In genomic region chr9:35756743-35757526, GRCh38 we compare ENCODE assay signal across 8 cellular contexts. TPM values are rescaled to one million over a fixed set of nuclear protein-coding genes. Genes with fewer than 3 reads are reported as not detected.
DNase-seq lines count a peak whose midpoint lies in the region; ATAC-seq, FAIRE-seq and TF ChIP-seq lines count a peak whose summit lies in the region.

No MANE protein-coding gene starts in this region.

- H3K4me2 ChIP-seq in neuronal stem cell (ENCODE audit: insufficient read depth, low read length, poor library complexity, severe bottlenecking), result peak overlapping the region; percentile 77

- peak overlapping the region; percentile 60 for H2AK5ac ChIP-seq in neuronal stem cell (ENCODE audit: low read depth, low read length)

- no peak for TF ChIP-seq EP300 in transverse colon (IDR thresholded peaks at IDR 0.05; ENCODE audit: low read depth)

- peak overlapping the region; percentile 98 for H3K4me3 Mint-ChIP-seq in activated T-helper 17 cell treated with anti-CD3 and anti-CD28 coated beads, Interleukin-2, amount 50 U/mL, for 72 hours

- H3K4me1 ChIP-seq in neuronal stem cell (ENCODE audit: control insufficient read depth in 2 of 2, insufficient read depth in 1 of 2, low read depth in 1 of 2, low read length in 2 of 2) (peaks cover 2 to 3% of the 10 kb centered on the region in 2 donors), transverse colon (peaks cover 11 to 38% (median 16%) of the 10 kb centered on the region in 4 donors)

- DNase-seq in ACHN, result peak; percentile 80
- peak; percentile 71 for DNase-seq in NCI-H774 (lab: John Stamatoyannopoulos, UW)
- peak; percentile 26 to 41 for DNase-seq in frontal cortex (ENCODE audit: low spot score in 2 of 2)
- DNase-seq in neuronal stem cell (ENCODE audit: low spot score), result peak; percentile 63
- DNase-seq in transverse colon, result peak; percentile 79

- peaks cover 26% of the 10 kb centered on the region for H3K4me1 Mint-ChIP-seq in activated T-helper 17 cell treated with anti-CD3 and anti-CD28 coated beads, Interleukin-2, amount 50 U/mL, for 72 hours

- no peaks in the 10 kb centered on the region for H3K9me3 Mint-ChIP-seq in activated T-helper 17 cell treated with anti-CD3 and anti-CD28 coated beads, Interleukin-2, amount 50 U/mL, for 72 hours

- H2AFZ ChIP-seq in neuronal stem cell (ENCODE audit: low read length), result no peak overlapping the region

- intact Hi-C loops in transverse colon (cut with DNase I; ENCODE audit: low total_unique reads), result no loop called here

- H3K36me3 Mint-ChIP-seq in activated T-helper 17 cell treated with anti-CD3 and anti-CD28 coated beads, Interleukin-2, amount 50 U/mL, for 72 hours (ENCODE audit: low read depth), result peaks cover 59% of the 10 kb centered on the region

- no peaks in the 10 kb centered on the region for H3K9me3 ChIP-seq in neuronal stem cell (replicated peaks in 1 of 2; ENCODE audit: control insufficient read depth in 2 of 2, insufficient read depth in 1 of 2, low read depth in 1 of 2, low read length in 2 of 2)
- H3K9me3 ChIP-seq in transverse colon, result no peaks in the 10 kb centered on the region

- no peak overlapping the region for H3K4ac ChIP-seq in neuronal stem cell (ENCODE audit: low read length)

- H3K23ac ChIP-seq in neuronal stem cell (ENCODE audit: low read depth, low read length, poor library complexity), result peak overlapping the region; percentile 77

- H3K9ac ChIP-seq in neuronal stem cell (ENCODE audit: low read depth, low read length, poor library complexity), result peak overlapping the region; percentile 90

- no peak overlapping the region for H3K14ac ChIP-seq in neuronal stem cell (ENCODE audit: low read length)

- H3K79me1 ChIP-seq in neuronal stem cell (ENCODE audit: low read depth, low read length), result peaks cover 1% of the 10 kb centered on the region

- peak; percentile 66 for TF ChIP-seq POLR2A in transverse colon (IDR thresholded peaks at IDR 0.05)

- no peak for FAIRE-seq in frontal cortex (lab: Jason Lieb, UNC)

- no peak overlapping the region for H4K91ac ChIP-seq in neuronal stem cell (ENCODE audit: low read depth, low read length, poor library complexity)

- H3K27ac Mint-ChIP-seq in activated T-helper 17 cell treated with anti-CD3 and anti-CD28 coated beads, Interleukin-2, amount 50 U/mL, for 72 hours, result peak overlapping the region; percentile 97

- no peak overlapping the region for H4K8ac ChIP-seq in neuronal stem cell (ENCODE audit: low read depth, low read length)

- H3K27me3 ChIP-seq in neuronal stem cell (ENCODE audit: control insufficient read depth in 3 of 3, insufficient read depth in 3 of 3, low read depth in 1 of 3, low read length in 3 of 3) (no peaks in the 10 kb centered on the region), transverse colon (no peaks in the 10 kb centered on the region)

- peak in 2 of 5 experiments; percentile 28 to 91 for TF ChIP-seq CTCF in transverse colon (IDR thresholded peaks at IDR 0.05)

- in situ Hi-C loops in ACHN (cut with HindIII; ENCODE audit: low pct_ligation_motif_present, low pct_unique_long_range_greater_than_20kb, low sequenced_read_pairs), result no loop called here
- in situ Hi-C loops in transverse colon (cut with MboI; ENCODE audit: low pct_ligation_motif_present in 1 of 4, low pct_unique_long_range_greater_than_20kb in 1 of 4, low sequenced_read_pairs in 3 of 4), result no loop called here

- H2BK12ac ChIP-seq in neuronal stem cell (ENCODE audit: low read length), result no peak overlapping the region

- H3K27me3 Mint-ChIP-seq in activated T-helper 17 cell treated with anti-CD3 and anti-CD28 coated beads, Interleukin-2, amount 50 U/mL, for 72 hours, result no peaks in the 10 kb centered on the region

- H3K18ac ChIP-seq in neuronal stem cell (ENCODE audit: low read length), result peak overlapping the region; percentile 94

- H2BK5ac ChIP-seq in neuronal stem cell (ENCODE audit: low read length), result peak overlapping the region; percentile 26

- H3K36me3 ChIP-seq in neuronal stem cell (replicated peaks in 1 of 2; ENCODE audit: control insufficient read depth in 2 of 2, insufficient read depth in 2 of 2, low read length in 2 of 2), result peaks cover 21 to 48% of the 10 kb centered on the region in 2 donors
- H3K36me3 ChIP-seq in transverse colon, result peaks cover 0 to 19% (median 7%) of the 10 kb centered on the region in 4 donors

- H3K4me3 ChIP-seq in neuronal stem cell (ENCODE audit: low read length in 2 of 2), result peak overlapping the region; percentile 30 to 85
- H3K4me3 ChIP-seq in transverse colon, result peak overlapping the region; percentile 49 to 89 (median 70)

- ATAC-seq in GM18517 (IDR thresholded peaks at IDR 0.05; ENCODE audit: unreplicated experiment) (peak; percentile 52), HG03095 (IDR thresholded peaks at IDR 0.05; ENCODE audit: unreplicated experiment) (peak; percentile 48)
- ATAC-seq in activated T-helper 17 cell treated with anti-CD3 and anti-CD28 coated beads, Interleukin-2, amount 50 U/mL, for 72 hours (replicated peaks), result peak; percentile 85

- H3K27ac ChIP-seq in neuronal stem cell (replicated peaks; ENCODE audit: low read length), result peak overlapping the region; percentile 92
- H3K27ac ChIP-seq in transverse colon, result peak overlapping the region; percentile 91 to 97 (median 93)

- no peak overlapping the region for H2BK120ac ChIP-seq in neuronal stem cell (ENCODE audit: low read depth, low read length)

- no CpG with 5 or more reads among the region's 53 CpGs for WGBS in neuronal stem cell (ENCODE audit: extremely low coverage in 2 of 2, insufficient read length in 2 of 2, insufficient replicate concordance in 1 of 2), 2 donors
- 0 to 1% methylated on average over 2 to 53 of the region's 53 CpGs for WGBS in transverse colon (ENCODE audit: low coverage in 1 of 2), 2 donors

- peak overlapping the region; percentile 61 for H2BK15ac ChIP-seq in neuronal stem cell (ENCODE audit: low read length)

RNA-seq across cellular contexts. Expression of gene MSMP, which starts 2.9 kb away (rescaled TPM):
- not detected for total RNA-seq in activated T-helper 17 cell treated with anti-CD3 and anti-CD28 coated beads, Interleukin-2, amount 50 U/mL, for 72 hours
- total RNA-seq in frontal cortex, result 0.41 TPM
- polyA plus RNA-seq in neuronal stem cell (2013, experiment 1 of 2), result 0.18 TPM
- 0.22 TPM for polyA plus RNA-seq in neuronal stem cell (2013, experiment 2 of 2)
- total RNA-seq in transverse colon, result not detected

RNA-seq across cellular contexts. Expression of gene RGP1, which starts 7.8 kb away (rescaled TPM):
- 10 to 100 TPM; 18.9 to 25.6 TPM for total RNA-seq in activated T-helper 17 cell treated with anti-CD3 and anti-CD28 coated beads, Interleukin-2, amount 50 U/mL, for 72 hours
- 10.2 TPM for total RNA-seq in frontal cortex
- polyA plus RNA-seq in neuronal stem cell (2013, experiment 1 of 2), result 12.1 TPM
- 12.7 TPM for polyA plus RNA-seq in neuronal stem cell (2013, experiment 2 of 2)
- 10 to 100 TPM; 30.3 to 47.5 (median 43.7) TPM for total RNA-seq in transverse colon

RNA-seq across cellular contexts. Expression of gene GBA2, which starts 7.9 kb away (rescaled TPM):
- total RNA-seq in activated T-helper 17 cell treated with anti-CD3 and anti-CD28 coated beads, Interleukin-2, amount 50 U/mL, for 72 hours, result 10 to 100 TPM; 27.0 to 36.0 TPM
- 48.9 TPM for total RNA-seq in frontal cortex
- 52.1 TPM for polyA plus RNA-seq in neuronal stem cell (2013, experiment 1 of 2)
- 51.9 TPM for polyA plus RNA-seq in neuronal stem cell (2013, experiment 2 of 2)
- 100 to 1,000 TPM; 217 to 709 (median 255) TPM for total RNA-seq in transverse colon

RNA-seq across cellular contexts. Expression of gene CREB3, which starts 24.5 kb away (rescaled TPM):
- total RNA-seq in activated T-helper 17 cell treated with anti-CD3 and anti-CD28 coated beads, Interleukin-2, amount 50 U/mL, for 72 hours, result 10 to 100 TPM; 23.9 to 40.3 TPM
- 30.6 TPM for total RNA-seq in frontal cortex
- 23.0 TPM for polyA plus RNA-seq in neuronal stem cell (2013, experiment 1 of 2)
- 21.8 TPM for polyA plus RNA-seq in neuronal stem cell (2013, experiment 2 of 2)
- total RNA-seq in transverse colon, result 10 to 100 TPM; 22.4 to 69.7 (median 45.5) TPM

RNA-seq across cellular contexts. Expression of gene TLN1, which starts 24.9 kb away (rescaled TPM):
- total RNA-seq in activated T-helper 17 cell treated with anti-CD3 and anti-CD28 coated beads, Interleukin-2, amount 50 U/mL, for 72 hours, result 100 to 1,000 TPM; 293 to 458 TPM
- total RNA-seq in frontal cortex (16.3 TPM), transverse colon (100 to 1,000 TPM; 158 to 328 (median 177) TPM)
- polyA plus RNA-seq in neuronal stem cell (2013, experiment 1 of 2), result 18.4 TPM
- polyA plus RNA-seq in neuronal stem cell (2013, experiment 2 of 2), result 18.5 TPM

Comparison
In these comparisons a context has a peak if more than half of its experiments do, and no peak if none do; other contexts are left out.
1. Peak in every context shown above with its lines: DNase-seq, ATAC-seq, H3K4me3 ChIP-seq and H3K27ac ChIP-seq.